In genomic region chr5:108548684-108549596, GRCh38 we compare ENCODE assay signal across 25 cellular contexts.
"Had no signal": no experiment of that assay in that cellular context is flagged by ENCODE, and none has a peak within 500 bp of the region (broad histone marks: within the 10 kb centered on the region; RNA-seq: fewer than 3 reads in every experiment).

No MANE protein-coding gene starts in this region.

- H3K4me1 ChIP-seq: colonic mucosa, psoas muscle, right atrium auricular region had no signal

- ATAC-seq: activated CD8-positive, alpha-beta memory T cell treated with anti-CD3 and anti-CD28 coated beads, Interleukin-2, amount 10 ng/mL, durations not matched to agents 7 days and 5 days; activated CD8-positive, alpha-beta T cell treated with anti-CD3 and anti-CD28 coated beads for 36 hours; effector memory CD8-positive, alpha-beta T cell; left ventricle myocardium superior; psoas muscle; stimulated activated naive CD8-positive, alpha-beta T cell treated with anti-CD3 and anti-CD28 coated beads, Interleukin-15, Interleukin-2, amounts not matched to agents 100 U/mL and 50 U/mL, for 24 hours had no signal

- H3K27me3 ChIP-seq: colonic mucosa, dorsolateral prefrontal cortex, esophagus muscularis mucosa, neutrophil, ovary, right atrium auricular region, tibial artery had no signal

- DNase-seq: activated CD4-positive, alpha-beta T cell treated with anti-CD3 and anti-CD28 coated beads, Interleukin-2, amount 10 ng/mL, durations not matched to agents 7 days and 5 days; activated CD4-positive, CD25-positive, alpha-beta regulatory T cell treated with anti-CD3 and anti-CD28 coated beads, Interleukin-2, amount 50 U/mL, for 72 hours; activated CD8-positive, alpha-beta memory T cell treated with anti-CD3 and anti-CD28 coated beads, Interleukin-2, amount 10 ng/mL, durations not matched to agents 7 days and 5 days; activated CD8-positive, alpha-beta T cell treated with anti-CD3 and anti-CD28 coated beads for 36 hours; activated effector memory CD4-positive, alpha-beta T cell treated with anti-CD3 and anti-CD28 coated beads, Interleukin-2, amount 50 U/mL, for 16 hours; activated naive CD4-positive, alpha-beta T cell treated with anti-CD3 and anti-CD28 coated beads, Interleukin-2, amount 10 ng/mL, durations not matched to agents 7 days and 5 days; activated T-cell treated with anti-CD3 and anti-CD28 coated beads for 4 hours; amygdala; colonic mucosa; dorsolateral prefrontal cortex; effector memory CD8-positive, alpha-beta T cell; glutamatergic neuron; hypothalamus; left ventricle myocardium superior; mammary epithelial cell; ovary; psoas muscle; stimulated activated CD4-positive, alpha-beta T cell treated with anti-CD3 and anti-CD28 coated beads, Interleukin-4, amount 100 ng/mL, for 24 hours; stimulated activated naive CD8-positive, alpha-beta T cell treated with anti-CD3 and anti-CD28 coated beads, Interleukin-15, Interleukin-2, amounts not matched to agents 100 U/mL and 50 U/mL, for 24 hours; substantia nigra; tibial artery; WERI-Rb-1 had no signal

- H3K27ac ChIP-seq: colonic mucosa, dorsolateral prefrontal cortex, esophagus muscularis mucosa, neutrophil, ovary, psoas muscle, right atrium auricular region, tibial artery, WERI-Rb-1 had no signal

- H3K4me3 ChIP-seq: colonic mucosa, dorsolateral prefrontal cortex, esophagus muscularis mucosa, ovary, psoas muscle, right atrium auricular region, tibial artery had no signal

- H3K36me3 ChIP-seq: colonic mucosa, esophagus muscularis mucosa, neutrophil, ovary, right atrium auricular region, tibial artery, WERI-Rb-1 had no signal

- H3K9me3 ChIP-seq: colonic mucosa, esophagus muscularis mucosa, neutrophil, ovary, psoas muscle, right atrium auricular region, tibial artery had no signal
